ENCODE assay signal across 16 cellular contexts in genomic region chr3:196216081-196216564, GRCh38. TPM values are rescaled to one million over a fixed set of nuclear protein-coding genes. Genes with fewer than 3 reads are reported as not detected.
A peak's percentile ranks its signal among the peaks of the same experiment; 100 is the strongest.
DNase-seq lines count a peak whose midpoint lies in the region; ATAC-seq, FAIRE-seq and TF ChIP-seq lines count a peak whose summit lies in the region.
"Had no signal": no experiment of that assay in that cellular context is flagged by ENCODE, and none has a peak within 500 bp of the region (broad histone marks: within the 10 kb centered on the region; RNA-seq: fewer than 3 reads in every experiment).

Gene SLC51A, plus strand, starts transcription at chr3:196216534. Its CDS starts 179 bp downstream, at chr3:196216713.

- H3K56ac ChIP-seq in H9 (ENCODE audit: insufficient read length, low read depth, low read length): no peak within 1 kb of the TSS

- peak within 1 kb of the TSS; percentile 45 for H3K4me2 ChIP-seq in H9 (ENCODE audit: insufficient read depth, insufficient read length, low read length)

- no peak within 1 kb of the TSS for H3T11ph ChIP-seq in H9 (ENCODE audit: low read length)

- TF ChIP-seq CTCF in H9 (conservative IDR thresholded peaks at IDR 0.05): no peak
- TF ChIP-seq CTCF in VCaP (conservative IDR thresholded peaks at IDR 0.05): no peak
- no peak for TF ChIP-seq CTCF in pancreas (IDR thresholded peaks at IDR 0.05)

- no peaks in the 10 kb centered on the region for H3K79me2 ChIP-seq in H9 (ENCODE audit: insufficient read depth, low read length)

- no peak within 1 kb of the TSS for H2AK5ac ChIP-seq in H9 (ENCODE audit: insufficient read length, low read length)

- H2BK15ac ChIP-seq in H9 (ENCODE audit: low read depth, low read length): no peak within 1 kb of the TSS

- H3K9me3 ChIP-seq in H9 (ENCODE audit: control insufficient read depth, low read depth, low read length) (no peaks in the 10 kb centered on the region), iPS-18c (ENCODE audit: control insufficient read depth, insufficient read depth, low read length) (peaks cover 2% of the 10 kb centered on the region), pancreas (no peaks in the 10 kb centered on the region)
- no peaks in the 10 kb centered on the region for H3K9me3 ChIP-seq in CD4-positive, alpha-beta memory T cell (ENCODE audit: control insufficient read depth in 1 of 2, low read length in 2 of 2)
- H3K9me3 ChIP-seq: gastrocnemius medialis had no signal

- no peak within 1 kb of the TSS for H4K8ac ChIP-seq in H9 (replicated peaks; ENCODE audit: insufficient read length, low read depth, low read length)

- no peak within 1 kb of the TSS for H4K5ac ChIP-seq in H9 (ENCODE audit: insufficient read length, low read depth, low read length)

- no peak within 1 kb of the TSS for H2BK20ac ChIP-seq in H9 (ENCODE audit: low read depth, low read length, poor library complexity, severe bottlenecking)

- H3K27me3 ChIP-seq in H9 (ENCODE audit: insufficient read depth, low read length) (no peaks in the 10 kb centered on the region), pancreas (no peaks in the 10 kb centered on the region)
- no peaks in the 10 kb centered on the region for H3K27me3 ChIP-seq in CD4-positive, alpha-beta memory T cell (ENCODE audit: insufficient read depth, low read length)
- H3K27me3 ChIP-seq: gastrocnemius medialis had no signal

- no CpG with 5 or more reads among the region's 15 CpGs for WGBS in H9 (ENCODE audit: extremely low coverage, insufficient read length, low lambda C conversion rate)
- WGBS in pancreas, 2 donors: 39 to 40% methylated on average over 13 to 15 of the region's 15 CpGs

- H3K4me3 ChIP-seq in iPS-18c (ENCODE audit: insufficient read depth, low read depth, low read length) (peak within 1 kb of the TSS; percentile 26), pancreas (peak within 1 kb of the TSS in 1 of 4 donors; percentile 25)
- no peak within 1 kb of the TSS for H3K4me3 ChIP-seq in CD4-positive, alpha-beta memory T cell (ENCODE audit: low read length in 2 of 2)
- H3K4me3 ChIP-seq: gastrocnemius medialis had no signal

- H3K79me1 ChIP-seq in H9 (ENCODE audit: insufficient read depth, low read depth, low read length, poor library complexity, severe bottlenecking): no peaks in the 10 kb centered on the region

- CTCF ChIA-PET in CD4-positive, alpha-beta memory T cell (lab: Charles Lee; ENCODE audit: partially characterized antibody): no interaction called here

- peaks cover 1% of the 10 kb centered on the region for H3K27me3 Mint-ChIP-seq in H9 (ENCODE audit: low read depth)
- H3K27me3 Mint-ChIP-seq in CD4-positive, alpha-beta memory T cell: no peaks in the 10 kb centered on the region
- H3K27me3 Mint-ChIP-seq: activated CD4-positive, alpha-beta T cell treated with anti-CD3 and anti-CD28 coated beads, Interleukin-2, amount 10 ng/mL, durations not matched to agents 7 days and 5 days had no signal

- no peak within 1 kb of the TSS for H3K23ac ChIP-seq in H9 (ENCODE audit: insufficient read length, low read depth, low read length)

- no peaks in the 10 kb centered on the region for H3K23me2 ChIP-seq in H9 (ENCODE audit: insufficient read length, low read depth, low read length, poor library complexity, severe bottlenecking)

- H3K27ac ChIP-seq in H9 (ENCODE audit: insufficient read length, low read depth, low read length) (no peak within 1 kb of the TSS), VCaP (peak within 1 kb of the TSS; percentile 44), pancreas (no peak within 1 kb of the TSS)
- H3K27ac ChIP-seq in CD4-positive, alpha-beta memory T cell (ENCODE audit: low read depth, low read length): no peak within 1 kb of the TSS
- H3K27ac ChIP-seq: gastrocnemius medialis had no signal

- H3K4me1 Mint-ChIP-seq in H9: peaks cover 29 to 33% of the 10 kb centered on the region in 2 experiments
- H3K4me1 Mint-ChIP-seq in CD4-positive, alpha-beta memory T cell: peaks cover 3 to 12% (median 10%) of the 10 kb centered on the region in 4 donors

- no peak within 1 kb of the TSS for H4K91ac ChIP-seq in H9 (ENCODE audit: insufficient read length, low read depth, low read length)

- no peak within 1 kb of the TSS for H2AFZ ChIP-seq in H9 (ENCODE audit: low read length)

- no peak within 1 kb of the TSS for H3K18ac ChIP-seq in H9 (ENCODE audit: insufficient read length, low read depth, low read length)

- POLR2A ChIA-PET in CD4-positive, alpha-beta memory T cell (lab: Charles Lee; ENCODE audit: partially characterized antibody): no interaction called here

- H3K27ac Mint-ChIP-seq in H9: peak within 1 kb of the TSS in 1 of 3 experiments; percentile 92; a peak in 2 of 7 replicates
- peak within 1 kb of the TSS in 2 of 7 donors; percentile 61 to 64 for H3K27ac Mint-ChIP-seq in CD4-positive, alpha-beta memory T cell
- H3K27ac Mint-ChIP-seq: activated CD4-positive, alpha-beta T cell treated with anti-CD3 and anti-CD28 coated beads, Interleukin-2, amount 10 ng/mL, durations not matched to agents 7 days and 5 days had no signal

- no peak within 1 kb of the TSS for H2BK120ac ChIP-seq in H9 (ENCODE audit: low read depth, low read length, poor library complexity, severe bottlenecking)

- H3K4ac ChIP-seq in H9 (ENCODE audit: low read depth, low read length): no peak within 1 kb of the TSS

- no peaks in the 10 kb centered on the region for H4K20me1 ChIP-seq in H9 (ENCODE audit: control insufficient read depth, insufficient read depth, insufficient read length)

- H3K4me1 ChIP-seq in H9 (ENCODE audit: insufficient read depth, low read length) (0 out of 2 replicates have a peak, but pooled peaks cover 2% of the 10 kb centered on the region), pancreas (peaks cover 0 to 4% (median 0%) of the 10 kb centered on the region in 3 donors)
- H3K4me1 ChIP-seq in CD4-positive, alpha-beta memory T cell (ENCODE audit: insufficient read depth, low read length): peaks cover 13% of the 10 kb centered on the region

- peak within 1 kb of the TSS; percentile 60 to 75 for H3K4me3 Mint-ChIP-seq in H9
- peak within 1 kb of the TSS in 4 of 8 donors; percentile 29 to 63 (median 48) for H3K4me3 Mint-ChIP-seq in CD4-positive, alpha-beta memory T cell
- H3K4me3 Mint-ChIP-seq: activated CD4-positive, alpha-beta T cell treated with anti-CD3 and anti-CD28 coated beads, Interleukin-2, amount 10 ng/mL, durations not matched to agents 7 days and 5 days had no signal

- peaks cover 0 to 2% (median 0%) of the 10 kb centered on the region in 3 experiments; a peak in 1 of 7 replicates for H3K36me3 Mint-ChIP-seq in H9 (ENCODE audit: insufficient read depth in 1 of 3, low read depth in 3 of 3)
- no peaks in the 10 kb centered on the region for H3K36me3 Mint-ChIP-seq in CD4-positive, alpha-beta memory T cell

- H2BK5ac ChIP-seq in H9 (ENCODE audit: insufficient read length, low read length): no peak within 1 kb of the TSS

- no peak for FAIRE-seq in pancreas (lab: Jason Lieb, UNC)

- H3K9me3 Mint-ChIP-seq in H9: no peaks in the 10 kb centered on the region
- no peaks in the 10 kb centered on the region for H3K9me3 Mint-ChIP-seq in CD4-positive, alpha-beta memory T cell
- H3K9me3 Mint-ChIP-seq: activated CD4-positive, alpha-beta T cell treated with anti-CD3 and anti-CD28 coated beads, Interleukin-2, amount 10 ng/mL, durations not matched to agents 7 days and 5 days had no signal

- no peak within 1 kb of the TSS; the same call in 1 of the 2 replicates for H3K14ac ChIP-seq in H9 (ENCODE audit: insufficient read depth, low read length)

- DNase-seq in H9: peak; percentile 81
- DNase-seq in pancreas: peak in 4 of 6 donors; percentile 41 to 63 (median 54)
- no peak for DNase-seq in cortex of kidney (lab: John Stamatoyannopoulos, UW)
- DNase-seq in mesenteric fat pad (ENCODE audit: low spot score): no peak
- no peak for DNase-seq in CD4-positive, alpha-beta memory T cell
- DNase-seq in NCI-H187 treated with DMSO at 0.1 percent for 48 hours (lab: John Stamatoyannopoulos, UW): no peak
- DNase-seq: activated CD4-positive, alpha-beta T cell treated with anti-CD3 and anti-CD28 coated beads, Interleukin-2, amount 10 ng/mL, durations not matched to agents 7 days and 5 days; effector CD4-positive, alpha-beta T cell; gastrocnemius medialis; mammary epithelial cell; NCI-H187; NK-92 treated with Interleukin-12 subunit alpha and Interleukin-12 subunit beta, amount 100 ng/mL, for 24 hours had no signal

- no peaks in the 10 kb centered on the region for H3K36me3 ChIP-seq in pancreas
- no peaks in the 10 kb centered on the region for H3K36me3 ChIP-seq in CD4-positive, alpha-beta memory T cell (ENCODE audit: insufficient read depth, low read length)
- H3K36me3 ChIP-seq: gastrocnemius medialis had no signal

- ATAC-seq in pancreas: peak; percentile 54 to 84 (median 78)

- H3K9ac ChIP-seq in H9 (ENCODE audit: extremely low read depth, insufficient read length, low read length): no peak within 1 kb of the TSS

- intact Hi-C loops in pancreas (cut with DNase I): no loop called here
- intact Hi-C loops in CD4-positive, alpha-beta memory T cell (cut with micrococcal nuclease): no loop called here

- H2BK12ac ChIP-seq in H9 (ENCODE audit: insufficient read length, low read depth, low read length): no peak within 1 kb of the TSS

RNA-seq across cellular contexts. Expression of gene SLC51A, which starts in this region (rescaled TPM):
- 5.6 and 6.5 TPM in 2 replicates for total RNA-seq in H9 (2021)
- total RNA-seq in pancreas: under 1 TPM in 2 of 6 donors, not detected in 4; 0.19 to 0.37 TPM
- 1 to 10 TPM in 1 of 2 donors, under 1 TPM in 1; 0.23 to 1.2 TPM for polyA plus RNA-seq in pancreas
- 1.3 TPM for total RNA-seq in mesenteric fat pad
- not detected for total RNA-seq in CD4-positive, alpha-beta memory T cell
- 1 to 10 TPM in 1 of 2 donors, not detected in 1; 2.7 TPM for polyA plus RNA-seq in CD4-positive, alpha-beta memory T cell
- total RNA-seq: activated CD4-positive, alpha-beta T cell treated with anti-CD3 and anti-CD28 coated beads, Interleukin-2, amount 10 ng/mL, durations not matched to agents 7 days and 5 days; mammary epithelial cell; renal cortical epithelial cell; subcutaneous adipose tissue had no signal
- polyA plus RNA-seq: mammary epithelial cell had no signal

Comparison
In these comparisons a context has a peak if more than half of its experiments do, and no peak if none do; other contexts are left out.
1. DNase-seq: peak in H9 (single experiment) and pancreas (4 of 6); none in cortex of kidney (single experiment), mesenteric fat pad (single experiment), CD4-positive, alpha-beta memory T cell (0 of 5) and NCI-H187 treated with DMSO at 0.1 percent for 48 hours (single experiment).